9 cellular contexts compared by ENCODE assay signal in the genomic region with DNA sequence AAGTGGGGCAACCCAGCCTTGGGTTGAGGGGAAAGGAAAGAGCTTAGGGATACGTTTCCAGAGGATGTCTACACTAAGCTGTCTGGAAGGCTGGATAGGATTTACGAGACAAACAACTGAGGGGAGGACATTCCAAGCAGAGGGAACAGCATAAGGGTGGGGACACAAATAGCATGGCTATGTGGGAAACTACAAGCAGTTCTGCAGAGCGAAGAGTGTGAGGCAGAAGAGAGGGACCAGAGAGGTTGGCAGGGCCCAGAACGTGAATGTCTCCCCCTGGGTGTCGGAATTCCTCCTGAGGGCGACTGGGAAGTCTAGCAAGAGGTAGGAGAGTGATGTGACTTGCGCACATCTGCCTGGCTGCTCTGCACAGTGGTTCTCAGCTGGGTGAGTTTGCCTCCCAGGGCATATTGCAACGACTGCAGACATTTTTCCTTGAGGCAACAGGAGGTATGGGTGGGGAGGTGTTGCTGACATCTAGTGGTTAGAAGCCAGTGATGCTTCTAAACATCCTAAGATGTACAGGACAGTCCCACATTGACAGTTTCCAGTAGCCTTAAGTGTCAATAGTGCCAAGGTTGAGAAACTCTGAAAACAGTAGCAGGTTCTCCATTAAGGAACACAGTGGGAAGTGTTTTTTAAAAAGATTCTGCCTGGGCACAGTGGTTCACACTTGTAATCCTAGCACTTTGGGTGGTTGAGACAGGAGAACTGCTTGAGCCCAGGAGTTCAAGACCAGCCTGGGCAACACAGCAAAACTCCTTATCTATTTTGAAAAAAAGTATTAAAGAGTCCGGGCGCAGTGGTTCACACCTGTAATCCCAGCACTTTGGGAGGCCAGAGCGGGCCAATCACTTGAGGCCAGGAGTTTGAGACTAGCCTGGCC. TPM values are rescaled to one million over a fixed set of nuclear protein-coding genes. Genes with fewer than 3 reads are reported as not detected.
DNase-seq lines count a peak whose midpoint lies in the region; ATAC-seq and TF ChIP-seq lines count a peak whose summit lies in the region.
"Had no signal": no experiment of that assay in that cellular context is flagged by ENCODE, and none has a peak within 500 bp of the region (broad histone marks: within the 10 kb centered on the region; RNA-seq: fewer than 3 reads in every experiment).

No MANE protein-coding gene starts in this region.

- peak; percentile 69 for ATAC-seq in GM18498 (IDR thresholded peaks at IDR 0.05; ENCODE audit: unreplicated experiment)
- ATAC-seq in HG02884 (IDR thresholded peaks at IDR 0.05; ENCODE audit: unreplicated experiment), result peak; percentile 81
- ATAC-seq in HG02938 (IDR thresholded peaks at IDR 0.05; ENCODE audit: unreplicated experiment), result no peak

- H3K36me3 ChIP-seq in BE2C, result peaks cover 4% of the 10 kb centered on the region; the same call in 1 of the 2 replicates
- peaks cover 8% of the 10 kb centered on the region for H3K36me3 ChIP-seq in osteoblast (ENCODE audit: insufficient read depth, low read length)

- H3K79me2 ChIP-seq in osteoblast (ENCODE audit: insufficient read depth, low read length), result no peaks in the 10 kb centered on the region

- no peak overlapping the region for H3K4me3 ChIP-seq in BE2C (ENCODE audit: low read depth, low read length)
- no peak overlapping the region for H3K4me3 ChIP-seq in fibroblast of mammary gland (ENCODE audit: control insufficient read depth, low read depth, low read length)
- no peak overlapping the region for H3K4me3 ChIP-seq in osteoblast (ENCODE audit: insufficient read depth, low read length)

- H3K9me3 ChIP-seq in BE2C, result no peaks in the 10 kb centered on the region
- H3K9me3 ChIP-seq in osteoblast (ENCODE audit: low read depth, low read length), result no peaks in the 10 kb centered on the region

- no peak overlapping the region for H3K27ac ChIP-seq in osteoblast (ENCODE audit: low read depth, low read length)

- no peaks in the 10 kb centered on the region for H4K20me1 ChIP-seq in osteoblast (ENCODE audit: insufficient read depth, low read length)

- TF ChIP-seq CTCF in BE2C (IDR thresholded peaks at IDR 0.05; ENCODE audit: low read depth, low read length) (peak; percentile 76), fibroblast of mammary gland (conservative IDR thresholded peaks at IDR 0.05; ENCODE audit: control insufficient read depth, insufficient read depth, low read depth, low read length) (peak; percentile 76), osteoblast (IDR thresholded peaks at IDR 0.05; ENCODE audit: extremely low read depth, low read depth, low read length) (peak; percentile 70)

- DNase-seq in BE2C (peak; percentile 36), NCI-H2227 treated with DMSO at 0.1 percent for 48 hours (lab: John Stamatoyannopoulos, UW) (peak; percentile 51), fibroblast of mammary gland (ENCODE audit: low read depth) (peak; percentile 67), osteoblast (ENCODE audit: insufficient read length, low spot score, missing footprints) (peak; percentile 87)
- peak; percentile 7 for DNase-seq in activated CD4-positive, alpha-beta T cell treated with anti-CD3 and anti-CD28 coated beads, Interleukin-2, amount 50 U/mL, for 1 hour

- H3K27me3 ChIP-seq in BE2C (no peaks in the 10 kb centered on the region), osteoblast (ENCODE audit: insufficient read depth, low read length) (no peaks in the 10 kb centered on the region)

- H2AFZ ChIP-seq in osteoblast (ENCODE audit: low read length), result no peak overlapping the region

- no peak overlapping the region for H3K4me2 ChIP-seq in osteoblast (ENCODE audit: insufficient read depth, low read length)

- H3K4me1 ChIP-seq in BE2C, result no peaks in the 10 kb centered on the region
- no peaks in the 10 kb centered on the region for H3K4me1 ChIP-seq in osteoblast (ENCODE audit: insufficient read depth, low read length)

RNA-seq across cellular contexts. Expression of a gene that starts 9.2 kb away (rescaled TPM):
- 227 TPM for polyA plus RNA-seq in BE2C (2012; ENCODE audit: insufficient read depth, insufficient read length, low read depth)
- 40.2 and 51.6 TPM in 2 replicates for total RNA-seq in osteoblast

RNA-seq across cellular contexts. Expression of a gene that starts 9.3 kb away (rescaled TPM):
- polyA plus RNA-seq in BE2C (2012; ENCODE audit: insufficient read depth, insufficient read length, low read depth), result 63.5 TPM
- total RNA-seq in osteoblast, result 15.3 and 15.9 TPM in 2 replicates

RNA-seq across cellular contexts. Expression of a gene that starts 14.9 kb away (rescaled TPM):
- not detected for polyA plus RNA-seq in BE2C (2012; ENCODE audit: insufficient read depth, insufficient read length, low read depth)
- not detected in 2 replicates for total RNA-seq in osteoblast
- total RNA-seq: T-helper 2 cell treated with Interferon-gamma antibody and Interleukin-4, amounts not matched to agents 100 ng/mL and 5 ng/mL, for 36 hours had no signal

RNA-seq across cellular contexts. Expression of a gene that starts 28.0 kb away (rescaled TPM):
- 15.0 TPM for polyA plus RNA-seq in BE2C (2012; ENCODE audit: insufficient read depth, insufficient read length, low read depth)
- total RNA-seq in osteoblast, result 1.2 and 1.8 TPM in 2 replicates

Comparison
In these comparisons a context has a peak if more than half of its experiments do, and no peak if none do; other contexts are left out.
1. DNase-seq: peak in every context shown above with its lines; median percentile 87 in osteoblast; 67 in fibroblast of mammary gland; 51 in NCI-H2227 treated with DMSO at 0.1 percent for 48 hours; 36 in BE2C; 7 in activated CD4-positive, alpha-beta T cell treated with anti-CD3 and anti-CD28 coated beads, Interleukin-2, amount 50 U/mL, for 1 hour.